Comparison of ENCODE assay signal across 18 cellular contexts in genomic region chr10:82925547-82925946, GRCh38.
DNase-seq lines count a peak whose midpoint lies in the region; ATAC-seq and TF ChIP-seq lines count a peak whose summit lies in the region.
"Had no signal": no experiment of that assay in that cellular context is flagged by ENCODE, and none has a peak within 500 bp of the region (broad histone marks: within the 10 kb centered on the region; RNA-seq: fewer than 3 reads in every experiment).

No MANE protein-coding gene starts in this region.

- H3K27ac ChIP-seq in dorsolateral prefrontal cortex, result peak overlapping the region in 49 of 59 donors; percentile 2 to 83 (median 61)
- H3K27ac ChIP-seq: A549 had no signal

- no peak overlapping the region for H3K4me3 ChIP-seq in dorsolateral prefrontal cortex
- H3K4me3 ChIP-seq: A549 had no signal

- DNase-seq in DMS53 (lab: John Stamatoyannopoulos, UW) (peak; percentile 31), dorsolateral prefrontal cortex (no peak), CD1c-positive myeloid dendritic cell (ENCODE audit: extremely low spot score) (no peak), NCI-H1436 (lab: John Stamatoyannopoulos, UW) (no peak), NCI-H1105 treated with DMSO at 0.1 percent for 48 hours (lab: John Stamatoyannopoulos, UW) (no peak)
- DNase-seq in stimulated activated CD4-positive, alpha-beta T cell treated with anti-CD3 and anti-CD28 coated beads, Interleukin-4, amount 100 ng/mL, for 1 hour, result no peak
- DNase-seq: activated CD4-positive, alpha-beta T cell treated with anti-CD3 and anti-CD28 coated beads, Interleukin-2, amount 10 ng/mL, durations not matched to agents 7 days and 5 days; activated T-cell treated with anti-CD3 and anti-CD28 coated beads, Interleukin-2, amount 50 U/mL, for 48 hours; CD4-positive, alpha-beta memory T cell; effector CD8-positive, alpha-beta T cell; GDM1; Karpas-422; NCI-H187; Right ventricle myocardium superior; T-helper 9 cell had no signal

- intact Hi-C loops in dorsolateral prefrontal cortex (cut with DNase I), result no loop called here

- ATAC-seq in GM21360 (IDR thresholded peaks at IDR 0.05; ENCODE audit: unreplicated experiment) (peak; percentile 74), HG03439 (IDR thresholded peaks at IDR 0.05; ENCODE audit: unreplicated experiment) (peak; percentile 76)
- ATAC-seq: A549 had no signal

- no peaks in the 10 kb centered on the region for H3K27me3 ChIP-seq in dorsolateral prefrontal cortex

- no peak for TF ChIP-seq CTCF in dorsolateral prefrontal cortex (IDR thresholded peaks at IDR 0.05 in 54 of 56, conservative IDR thresholded peaks at IDR 0.05 in 2 of 56; ENCODE audit: low read depth in 1 of 56, partially characterized antibody in 56 of 56)
